1 cellular context compared by ENCODE assay signal in the genomic region with DNA sequence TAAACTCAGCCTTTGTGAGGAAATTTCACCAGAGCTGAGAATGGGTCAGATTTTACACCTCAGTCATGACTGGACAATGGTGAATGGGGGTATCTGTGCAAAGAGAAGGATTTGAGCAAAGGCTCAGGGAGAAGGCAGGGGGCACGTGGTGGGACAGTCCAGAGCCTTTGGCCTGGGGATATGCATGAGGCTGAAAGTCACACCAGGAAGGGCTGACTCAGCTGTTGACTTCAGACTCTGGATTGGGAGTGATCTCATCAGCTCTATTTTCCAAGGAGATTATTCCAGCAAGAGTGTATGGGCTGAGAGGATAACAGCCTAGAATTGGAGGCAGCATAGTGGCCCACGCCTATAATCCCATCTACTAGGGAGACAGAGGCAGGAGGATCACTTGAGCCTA.
TF ChIP-seq lines count a peak whose summit lies in the region.

No MANE protein-coding gene starts in this region.

TF ChIP-seq in HEK293, 187 proteins besides CTCF, POLR2A, EP300 and RAD21 (continued from another document):
- TF ChIP-seq ZNF335 (tag by site-specific recombination; conservative IDR thresholded peaks at IDR 0.05): 0 out of 2 replicates have a peak, but pooled peaks have one; percentile 30
- TF ChIP-seq ZNF600 (tag by site-specific recombination; IDR thresholded peaks at IDR 0.05): 0 out of 2 replicates have a peak, but pooled peaks have one; percentile 17
- TF ChIP-seq, protein P1, sequence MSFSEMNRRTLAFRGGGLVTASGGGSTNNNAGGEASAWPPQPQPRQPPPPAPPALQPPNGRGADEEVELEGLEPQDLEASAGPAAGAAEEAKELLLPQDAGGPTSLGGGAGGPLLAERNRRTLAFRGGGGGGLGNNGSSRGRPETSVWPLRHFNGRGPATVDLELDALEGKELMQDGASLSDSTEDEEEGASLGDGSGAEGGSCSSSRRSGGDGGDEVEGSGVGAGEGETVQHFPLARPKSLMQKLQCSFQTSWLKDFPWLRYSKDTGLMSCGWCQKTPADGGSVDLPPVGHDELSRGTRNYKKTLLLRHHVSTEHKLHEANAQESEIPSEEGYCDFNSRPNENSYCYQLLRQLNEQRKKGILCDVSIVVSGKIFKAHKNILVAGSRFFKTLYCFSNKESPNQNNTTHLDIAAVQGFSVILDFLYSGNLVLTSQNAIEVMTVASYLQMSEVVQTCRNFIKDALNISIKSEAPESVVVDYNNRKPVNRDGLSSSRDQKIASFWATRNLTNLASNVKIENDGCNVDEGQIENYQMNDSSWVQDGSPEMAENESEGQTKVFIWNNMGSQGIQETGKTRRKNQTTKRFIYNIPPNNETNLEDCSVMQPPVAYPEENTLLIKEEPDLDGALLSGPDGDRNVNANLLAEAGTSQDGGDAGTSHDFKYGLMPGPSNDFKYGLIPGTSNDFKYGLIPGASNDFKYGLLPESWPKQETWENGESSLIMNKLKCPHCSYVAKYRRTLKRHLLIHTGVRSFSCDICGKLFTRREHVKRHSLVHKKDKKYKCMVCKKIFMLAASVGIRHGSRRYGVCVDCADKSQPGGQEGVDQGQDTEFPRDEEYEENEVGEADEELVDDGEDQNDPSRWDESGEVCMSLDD (tag by site-specific recombination; IDR thresholded peaks at IDR 0.05): no peak
- TF ChIP-seq EGR2 (tag by site-specific recombination; IDR thresholded peaks at IDR 0.05; ENCODE audit: low read depth): 0 out of 2 replicates have a peak, but pooled peaks have one; percentile 11
- TF ChIP-seq ZNF629 (tag by site-specific recombination; IDR thresholded peaks at IDR 0.05): peak; percentile 74
- TF ChIP-seq ZNF660 (tag by site-specific recombination; IDR thresholded peaks at IDR 0.05): peak; percentile 56; the same call in 1 of the 2 replicates
- peak; percentile 62 for TF ChIP-seq SP7 (tag by site-specific recombination; IDR thresholded peaks at IDR 0.05)
- TF ChIP-seq, protein P2, sequence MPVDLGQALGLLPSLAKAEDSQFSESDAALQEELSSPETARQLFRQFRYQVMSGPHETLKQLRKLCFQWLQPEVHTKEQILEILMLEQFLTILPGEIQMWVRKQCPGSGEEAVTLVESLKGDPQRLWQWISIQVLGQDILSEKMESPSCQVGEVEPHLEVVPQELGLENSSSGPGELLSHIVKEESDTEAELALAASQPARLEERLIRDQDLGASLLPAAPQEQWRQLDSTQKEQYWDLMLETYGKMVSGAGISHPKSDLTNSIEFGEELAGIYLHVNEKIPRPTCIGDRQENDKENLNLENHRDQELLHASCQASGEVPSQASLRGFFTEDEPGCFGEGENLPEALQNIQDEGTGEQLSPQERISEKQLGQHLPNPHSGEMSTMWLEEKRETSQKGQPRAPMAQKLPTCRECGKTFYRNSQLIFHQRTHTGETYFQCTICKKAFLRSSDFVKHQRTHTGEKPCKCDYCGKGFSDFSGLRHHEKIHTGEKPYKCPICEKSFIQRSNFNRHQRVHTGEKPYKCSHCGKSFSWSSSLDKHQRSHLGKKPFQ (tag by site-specific recombination; IDR thresholded peaks at IDR 0.05): peak; percentile 48; the same call in 1 of the 2 replicates
- TF ChIP-seq ZNF707 (tag by site-specific recombination; IDR thresholded peaks at IDR 0.05): no peak
- TF ChIP-seq, protein P3, sequence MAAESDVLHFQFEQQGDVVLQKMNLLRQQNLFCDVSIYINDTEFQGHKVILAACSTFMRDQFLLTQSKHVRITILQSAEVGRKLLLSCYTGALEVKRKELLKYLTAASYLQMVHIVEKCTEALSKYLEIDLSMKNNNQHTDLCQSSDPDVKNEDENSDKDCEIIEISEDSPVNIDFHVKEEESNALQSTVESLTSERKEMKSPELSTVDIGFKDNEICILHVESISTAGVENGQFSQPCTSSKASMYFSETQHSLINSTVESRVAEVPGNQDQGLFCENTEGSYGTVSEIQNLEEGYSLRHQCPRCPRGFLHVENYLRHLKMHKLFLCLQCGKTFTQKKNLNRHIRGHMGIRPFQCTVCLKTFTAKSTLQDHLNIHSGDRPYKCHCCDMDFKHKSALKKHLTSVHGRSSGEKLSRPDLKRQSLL (tag by site-specific recombination; IDR thresholded peaks at IDR 0.05): no peak
- TF ChIP-seq, protein P4, sequence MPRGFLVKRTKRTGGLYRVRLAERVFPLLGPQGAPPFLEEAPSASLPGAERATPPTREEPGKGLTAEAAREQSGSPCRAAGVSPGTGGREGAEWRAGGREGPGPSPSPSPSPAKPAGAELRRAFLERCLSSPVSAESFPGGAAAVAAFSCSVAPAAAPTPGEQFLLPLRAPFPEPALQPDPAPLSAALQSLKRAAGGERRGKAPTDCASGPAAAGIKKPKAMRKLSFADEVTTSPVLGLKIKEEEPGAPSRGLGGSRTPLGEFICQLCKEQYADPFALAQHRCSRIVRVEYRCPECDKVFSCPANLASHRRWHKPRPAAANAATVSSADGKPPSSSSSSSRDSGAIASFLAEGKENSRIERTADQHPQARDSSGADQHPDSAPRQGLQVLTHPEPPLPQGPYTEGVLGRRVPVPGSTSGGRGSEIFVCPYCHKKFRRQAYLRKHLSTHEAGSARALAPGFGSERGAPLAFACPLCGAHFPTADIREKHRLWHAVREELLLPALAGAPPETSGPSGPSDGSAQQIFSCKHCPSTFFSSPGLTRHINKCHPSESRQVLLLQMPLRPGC (tag by site-specific recombination; IDR thresholded peaks at IDR 0.05): peak; percentile 32; the same call in 1 of the 2 replicates
- TF ChIP-seq ZNF501 (tag by site-specific recombination; IDR thresholded peaks at IDR 0.05): no peak
- TF ChIP-seq ZBTB17 (tag by site-specific recombination; IDR thresholded peaks at IDR 0.05): peak; percentile 64
- TF ChIP-seq, protein P5, sequence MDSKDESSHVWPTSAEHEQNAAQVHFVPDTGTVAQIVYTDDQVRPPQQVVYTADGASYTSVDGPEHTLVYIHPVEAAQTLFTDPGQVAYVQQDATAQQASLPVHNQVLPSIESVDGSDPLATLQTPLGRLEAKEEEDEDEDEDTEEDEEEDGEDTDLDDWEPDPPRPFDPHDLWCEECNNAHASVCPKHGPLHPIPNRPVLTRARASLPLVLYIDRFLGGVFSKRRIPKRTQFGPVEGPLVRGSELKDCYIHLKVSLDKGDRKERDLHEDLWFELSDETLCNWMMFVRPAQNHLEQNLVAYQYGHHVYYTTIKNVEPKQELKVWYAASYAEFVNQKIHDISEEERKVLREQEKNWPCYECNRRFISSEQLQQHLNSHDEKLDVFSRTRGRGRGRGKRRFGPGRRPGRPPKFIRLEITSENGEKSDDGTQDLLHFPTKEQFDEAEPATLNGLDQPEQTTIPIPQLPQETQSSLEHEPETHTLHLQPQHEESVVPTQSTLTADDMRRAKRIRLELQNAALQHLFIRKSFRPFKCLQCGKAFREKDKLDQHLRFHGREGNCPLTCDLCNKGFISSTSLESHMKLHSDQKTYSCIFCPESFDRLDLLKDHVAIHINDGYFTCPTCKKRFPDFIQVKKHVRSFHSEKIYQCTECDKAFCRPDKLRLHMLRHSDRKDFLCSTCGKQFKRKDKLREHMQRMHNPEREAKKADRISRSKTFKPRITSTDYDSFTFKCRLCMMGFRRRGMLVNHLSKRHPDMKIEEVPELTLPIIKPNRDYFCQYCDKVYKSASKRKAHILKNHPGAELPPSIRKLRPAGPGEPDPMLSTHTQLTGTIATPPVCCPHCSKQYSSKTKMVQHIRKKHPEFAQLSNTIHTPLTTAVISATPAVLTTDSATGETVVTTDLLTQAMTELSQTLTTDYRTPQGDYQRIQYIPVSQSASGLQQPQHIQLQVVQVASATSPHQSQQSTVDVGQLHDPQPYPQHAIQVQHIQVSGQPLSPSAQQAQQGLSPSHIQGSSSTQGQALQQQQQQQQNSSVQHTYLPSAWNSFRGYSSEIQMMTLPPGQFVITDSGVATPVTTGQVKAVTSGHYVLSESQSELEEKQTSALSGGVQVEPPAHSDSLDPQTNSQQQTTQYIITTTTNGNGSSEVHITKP (tag by site-specific recombination; IDR thresholded peaks at IDR 0.05): peak; percentile 61
- TF ChIP-seq, protein P6, sequence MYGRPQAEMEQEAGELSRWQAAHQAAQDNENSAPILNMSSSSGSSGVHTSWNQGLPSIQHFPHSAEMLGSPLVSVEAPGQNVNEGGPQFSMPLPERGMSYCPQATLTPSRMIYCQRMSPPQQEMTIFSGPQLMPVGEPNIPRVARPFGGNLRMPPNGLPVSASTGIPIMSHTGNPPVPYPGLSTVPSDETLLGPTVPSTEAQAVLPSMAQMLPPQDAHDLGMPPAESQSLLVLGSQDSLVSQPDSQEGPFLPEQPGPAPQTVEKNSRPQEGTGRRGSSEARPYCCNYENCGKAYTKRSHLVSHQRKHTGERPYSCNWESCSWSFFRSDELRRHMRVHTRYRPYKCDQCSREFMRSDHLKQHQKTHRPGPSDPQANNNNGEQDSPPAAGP (tag by site-specific recombination; IDR thresholded peaks at IDR 0.05): 0 out of 2 replicates have a peak, but pooled peaks have one; percentile 20
